Comparison of ENCODE assay signal across 8 cellular contexts in genomic region chr19:18152444-18152816, GRCh38. TPM values are rescaled to one million over a fixed set of nuclear protein-coding genes. Genes with fewer than 3 reads are reported as not detected.
DNase-seq lines count a peak whose midpoint lies in the region; ATAC-seq, FAIRE-seq and TF ChIP-seq lines count a peak whose summit lies in the region.

No MANE protein-coding gene starts in this region.

- no peak for FAIRE-seq in bronchial epithelial cell (lab: Jason Lieb, UNC)

- H3K4me3 Mint-ChIP-seq in immature natural killer cell = peak overlapping the region; percentile 84 to 96 (median 91)

- H3K4me3 ChIP-seq in WI38 (ENCODE audit: low read depth, low read length) = peak overlapping the region; percentile 61
- H3K4me3 ChIP-seq in bronchial epithelial cell (ENCODE audit: low read depth, low read length) = peak overlapping the region; percentile 96

- H3K4me1 Mint-ChIP-seq in immature natural killer cell = peaks cover 57 to 63% of the 10 kb centered on the region in 2 donors

- peaks cover 16 to 28% (median 26%) of the 10 kb centered on the region in 3 donors for H3K27me3 Mint-ChIP-seq in immature natural killer cell (ENCODE audit: low read depth in 3 of 3)

- peak; percentile 57 for ATAC-seq in GM18873 (IDR thresholded peaks at IDR 0.05; ENCODE audit: low FRiP score, unreplicated experiment)
- ATAC-seq in HG03135 (IDR thresholded peaks at IDR 0.05; ENCODE audit: unreplicated experiment) = peak; percentile 62

- no peaks in the 10 kb centered on the region for H3K27me3 ChIP-seq in bronchial epithelial cell (ENCODE audit: control insufficient read depth, insufficient read depth, low read length)

- peaks cover 3 to 19% (median 8%) of the 10 kb centered on the region in 3 donors for H3K36me3 Mint-ChIP-seq in immature natural killer cell

- peak overlapping the region; percentile 90 to 98 (median 93) for H3K27ac Mint-ChIP-seq in immature natural killer cell

- H3K9me3 Mint-ChIP-seq in immature natural killer cell = no peaks in the 10 kb centered on the region

- H3K36me3 ChIP-seq in bronchial epithelial cell (ENCODE audit: control insufficient read depth, insufficient read depth, low read length) = no peaks in the 10 kb centered on the region

- DNase-seq in AG08396 (ENCODE audit: low spot score) (peak; percentile 98), NCI-H2196 treated with DMSO at 0.1 percent for 48 hours (lab: John Stamatoyannopoulos, UW; ENCODE audit: unreplicated experiment) (peak; percentile 91), bronchial epithelial cell (ENCODE audit: low read depth) (peak; percentile 88), immature natural killer cell (peak; percentile 97 to 98 (median 98)), smooth muscle cell of the brain vasculature (ENCODE audit: low read depth, low spot score) (peak; percentile 91)

- peak; percentile 48; the same call in 1 of the 2 replicates for TF ChIP-seq CTCF in WI38 (IDR thresholded peaks at IDR 0.05; ENCODE audit: low read depth, low read length)
- peak; percentile 75 for TF ChIP-seq CTCF in bronchial epithelial cell (IDR thresholded peaks at IDR 0.05; ENCODE audit: insufficient read depth, low read length, severe bottlenecking)

RNA-seq across cellular contexts. Expression of gene PIK3R2, which starts 0.5 kb away (rescaled TPM):
- 2.6 and 4.0 TPM in 2 replicates for total RNA-seq in bronchial epithelial cell
- polyA plus RNA-seq in immature natural killer cell = 1 to 10 TPM; 1.7 to 4.7 (median 3.5) TPM

RNA-seq across cellular contexts. Expression of gene IFI30, which starts 21.2 kb away (rescaled TPM):
- 17.6 and 20.6 TPM in 2 replicates for total RNA-seq in bronchial epithelial cell
- polyA plus RNA-seq in immature natural killer cell = 100 to 1,000 TPM in 1 of 3 donors, 10 to 100 TPM in 2; 49.0 to 184 (median 83.1) TPM

RNA-seq across cellular contexts. Expression of gene MPV17L2, which starts 40.6 kb away (rescaled TPM):
- total RNA-seq in bronchial epithelial cell = 8.7 and 9.5 TPM in 2 replicates
- 10 to 100 TPM; 12.2 to 17.7 (median 15.4) TPM for polyA plus RNA-seq in immature natural killer cell

RNA-seq across cellular contexts. Expression of gene RAB3A, which starts 51.4 kb away (rescaled TPM):
- total RNA-seq in bronchial epithelial cell = 0.53 and 1.0 TPM in 2 replicates
- 1 to 10 TPM in 2 of 3 donors, under 1 TPM in 1; 0.77 to 1.1 (median 1.1) TPM for polyA plus RNA-seq in immature natural killer cell

RNA-seq across cellular contexts. Expression of gene MAST3, which starts 54.9 kb away (rescaled TPM):
- 0.79 and 2.2 TPM in 2 replicates for total RNA-seq in bronchial epithelial cell
- 10 to 100 TPM in 2 of 3 donors, 1 to 10 TPM in 1; 7.3 to 39.1 (median 12.6) TPM for polyA plus RNA-seq in immature natural killer cell

Comparison
In these comparisons a context has a peak if more than half of its experiments do, and no peak if none do; other contexts are left out.
1. Peak in every context shown above with its lines: DNase-seq, ATAC-seq and H3K4me3 ChIP-seq.